9 cellular contexts compared by ENCODE assay signal in the genomic region with DNA sequence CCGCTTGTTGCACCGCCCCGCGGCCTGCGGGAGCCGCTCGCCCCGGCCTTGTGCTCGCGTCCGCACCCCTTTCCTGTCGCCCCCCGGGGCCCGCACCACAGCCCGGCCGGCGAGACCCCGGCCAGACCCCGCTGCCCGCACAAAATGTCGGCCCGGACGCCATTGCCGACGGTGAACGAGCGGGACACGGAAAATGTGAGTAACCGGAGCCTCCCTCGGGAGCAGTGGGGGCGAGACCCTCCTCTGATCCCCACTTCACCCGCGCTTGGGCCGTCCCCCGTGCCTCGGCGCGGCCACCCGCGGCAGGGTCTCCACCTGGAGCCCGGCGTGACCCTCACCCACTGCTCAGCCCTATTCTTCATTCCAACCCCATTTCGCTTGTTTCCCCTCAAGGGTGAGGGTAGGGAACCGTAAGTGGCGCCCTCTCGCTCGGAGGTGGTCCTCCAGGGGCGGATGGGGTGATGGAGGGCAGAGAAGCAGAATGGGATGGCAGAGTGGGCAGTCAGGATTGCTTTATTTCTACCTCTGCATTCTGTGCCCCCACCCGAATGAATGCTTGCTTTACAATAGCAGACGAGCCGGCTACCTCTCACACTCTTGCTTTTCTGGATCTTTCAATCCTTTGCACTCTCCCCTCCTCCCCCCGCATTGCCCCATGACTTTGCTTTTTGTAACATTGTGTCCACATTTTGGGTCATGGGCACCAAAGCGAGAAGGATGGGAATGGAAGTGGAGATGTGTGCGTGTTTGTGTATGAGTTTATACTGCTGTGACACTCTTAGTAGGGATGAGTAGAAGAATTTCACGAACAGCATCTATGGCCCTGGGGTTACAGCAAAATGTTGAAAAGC. TPM values are rescaled to one million over a fixed set of nuclear protein-coding genes. Genes with fewer than 3 reads are reported as not detected.
DNase-seq lines count a peak whose midpoint lies in the region; ATAC-seq, FAIRE-seq and TF ChIP-seq lines count a peak whose summit lies in the region.
"Had no signal": no experiment of that assay in that cellular context is flagged by ENCODE, and none has a peak within 500 bp of the region (broad histone marks: within the 10 kb centered on the region; RNA-seq: fewer than 3 reads in every experiment).

No MANE protein-coding gene starts in this region.

- peaks cover 51 to 56% of the 10 kb centered on the region in 2 donors for H3K27me3 Mint-ChIP-seq in CD4-positive, alpha-beta memory T cell

- DNase-seq in CD4-positive, alpha-beta memory T cell: no peak
- DNase-seq in NCI-H460 (ENCODE audit: extremely low read depth, low read depth) (peak; percentile 6), dorsolateral prefrontal cortex (peak in 4 of 10 donors; percentile 13 to 45 (median 26)), midbrain (lab: John Stamatoyannopoulos, UW) (peak; percentile 32), urothelium cell line (ENCODE audit: low spot score) (peak; percentile 18), ureter (ENCODE audit: low spot score) (no peak), HUDEP-2 (lab: John Stamatoyannopoulos, UW; ENCODE audit: unreplicated experiment in 76 of 76) (no peak)

- no peak overlapping the region for H3K27ac Mint-ChIP-seq in CD4-positive, alpha-beta memory T cell

- no peak for FAIRE-seq in urothelium cell line (lab: Jason Lieb, UNC)

- H3K4me3 Mint-ChIP-seq in CD4-positive, alpha-beta memory T cell: peak overlapping the region; percentile 33 to 79 (median 74)

- ATAC-seq in GM19463 (IDR thresholded peaks at IDR 0.05; ENCODE audit: unreplicated experiment): peak; percentile 2

- H3K9me3 ChIP-seq in CD4-positive, alpha-beta memory T cell (ENCODE audit: control insufficient read depth in 1 of 2, low read length in 2 of 2): no peaks in the 10 kb centered on the region

- no peaks in the 10 kb centered on the region for H3K36me3 ChIP-seq in CD4-positive, alpha-beta memory T cell (ENCODE audit: insufficient read depth, low read length)

- no peaks in the 10 kb centered on the region for H3K4me1 ChIP-seq in CD4-positive, alpha-beta memory T cell (ENCODE audit: insufficient read depth, low read length)

- H3K27ac ChIP-seq in CD4-positive, alpha-beta memory T cell (ENCODE audit: low read depth, low read length): no peak overlapping the region
- H3K27ac ChIP-seq in dorsolateral prefrontal cortex: peak overlapping the region; percentile 15 to 95 (median 89)

- TF ChIP-seq CTCF in dorsolateral prefrontal cortex (IDR thresholded peaks at IDR 0.05 in 54 of 56, conservative IDR thresholded peaks at IDR 0.05 in 2 of 56; ENCODE audit: low read depth in 1 of 56, partially characterized antibody in 56 of 56): no peak

- peaks cover 18% of the 10 kb centered on the region for H3K27me3 ChIP-seq in CD4-positive, alpha-beta memory T cell (ENCODE audit: insufficient read depth, low read length)
- peaks cover 0 to 10% (median 0%) of the 10 kb centered on the region in 45 donors for H3K27me3 ChIP-seq in dorsolateral prefrontal cortex

- peaks cover 14 to 20% (median 18%) of the 10 kb centered on the region in 4 donors for H3K4me1 Mint-ChIP-seq in CD4-positive, alpha-beta memory T cell

- intact Hi-C loops in CD4-positive, alpha-beta memory T cell (cut with micrococcal nuclease): no loop called here
- intact Hi-C loops in dorsolateral prefrontal cortex (cut with DNase I): loop anchor here (2.0 to 10.0 kb wide), 3 partner anchors 163 to 256 kb away; a partner anchor contains a TSS

- H3K4me3 ChIP-seq in CD4-positive, alpha-beta memory T cell (ENCODE audit: low read length in 2 of 2): peak overlapping the region in 1 of 2 donors; percentile 31
- H3K4me3 ChIP-seq in dorsolateral prefrontal cortex: peak overlapping the region; percentile 62 to 96 (median 80)

- POLR2A ChIA-PET in CD4-positive, alpha-beta memory T cell (lab: Charles Lee; ENCODE audit: partially characterized antibody): no interaction called here

- CTCF ChIA-PET in CD4-positive, alpha-beta memory T cell (lab: Charles Lee; ENCODE audit: partially characterized antibody): no interaction called here

- H3K36me3 Mint-ChIP-seq in CD4-positive, alpha-beta memory T cell: peaks cover 0 to 3% of the 10 kb centered on the region in 2 donors

- peaks cover 0 to 13% (median 6%) of the 10 kb centered on the region in 8 donors for H3K9me3 Mint-ChIP-seq in CD4-positive, alpha-beta memory T cell

RNA-seq across cellular contexts. Expression of a gene that starts 1.0 kb away (rescaled TPM):
- under 1 TPM in 1 of 2 experiments, not detected in 1; 0.06 TPM for total RNA-seq in CD4-positive, alpha-beta memory T cell
- not detected for polyA plus RNA-seq in CD4-positive, alpha-beta memory T cell
- total RNA-seq in NCI-H460 (2014; rRNA removed; shearing (Covaris generic)): 3.8 and 4.3 TPM in 2 replicates
- 1.9 and 4.7 TPM in 2 replicates for polyA plus RNA-seq in NCI-H460 (2014; cell fraction: nucleus; rRNA removed)
- 10 to 100 TPM; 13.1 to 44.7 (median 30.9) TPM for total RNA-seq in dorsolateral prefrontal cortex
- total RNA-seq in ureter: 34.8 TPM
- total RNA-seq: T-helper 2 cell treated with Interferon-gamma antibody and Interleukin-4, amounts not matched to agents 100 ng/mL and 5 ng/mL, for 36 hours had no signal

Comparison
In these comparisons a context has a peak if more than half of its experiments do, and no peak if none do; other contexts are left out.
1. DNase-seq: peak in NCI-H460 (single experiment), midbrain (single experiment) and urothelium cell line (single experiment); none in CD4-positive, alpha-beta memory T cell (0 of 5), ureter (single experiment) and HUDEP-2 (0 of 76).